25 cellular contexts compared by ENCODE assay signal in the genomic region with DNA sequence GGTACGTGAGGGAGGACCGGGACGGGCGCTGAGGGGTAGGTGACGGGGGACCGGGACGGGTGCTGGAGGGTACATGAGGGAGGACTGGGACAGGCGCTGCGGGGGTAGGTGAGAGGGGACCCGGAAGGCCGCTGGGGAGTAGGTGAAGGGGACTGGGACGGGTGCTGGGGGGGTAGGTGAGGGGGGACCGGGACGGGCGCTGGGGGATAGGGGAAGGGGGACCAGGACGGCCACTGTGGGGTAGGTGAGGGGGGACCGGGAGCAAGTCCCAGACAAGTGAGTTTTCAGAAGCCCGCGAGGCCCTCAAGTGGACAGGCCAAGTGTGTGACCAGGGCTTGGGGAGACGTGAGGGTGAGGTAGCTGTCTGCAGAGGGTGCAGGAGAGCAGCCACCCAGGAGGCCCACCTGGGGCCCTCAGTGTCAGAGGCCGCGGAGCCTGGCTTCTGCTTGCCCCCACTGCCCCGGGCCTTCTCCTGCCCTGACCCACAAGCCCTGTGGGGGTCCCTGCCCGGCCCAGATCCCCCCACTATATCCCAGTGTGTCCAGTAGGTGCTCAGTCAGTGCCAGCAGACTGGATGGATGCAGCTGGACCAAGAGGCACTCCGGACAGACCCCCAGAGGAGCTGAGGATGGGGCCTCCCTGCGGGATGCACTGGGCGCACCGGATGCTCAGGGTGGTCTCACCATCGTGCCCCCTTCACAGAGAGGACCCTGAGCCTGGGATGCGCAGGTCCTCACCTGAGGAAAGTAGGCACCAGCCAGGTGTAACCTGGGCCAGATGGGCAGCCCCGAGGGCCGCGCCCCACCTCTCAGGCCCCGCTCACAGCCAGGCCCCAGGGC. TPM values are rescaled to one million over a fixed set of nuclear protein-coding genes. Genes with fewer than 3 reads are reported as not detected.
A peak's percentile ranks its signal among the peaks of the same experiment; 100 is the strongest.
DNase-seq lines count a peak whose midpoint lies in the region; ATAC-seq, FAIRE-seq and TF ChIP-seq lines count a peak whose summit lies in the region.
"Had no signal": no experiment of that assay in that cellular context is flagged by ENCODE, and none has a peak within 500 bp of the region (broad histone marks: within the 10 kb centered on the region; RNA-seq: fewer than 3 reads in every experiment).

No MANE protein-coding gene starts in this region.

- no peak overlapping the region for H3K9ac ChIP-seq in kidney (ENCODE audit: low read length in 2 of 2)
- no peak overlapping the region for H3K9ac ChIP-seq in PC-3 (ENCODE audit: low read length)

- H3K4me2 ChIP-seq in PC-3 (ENCODE audit: low read length): no peak overlapping the region

- BruUV-seq in PC-3 (replicated peaks; lab: Mats Ljungman, UMichigan): no TSS peak

- H3K4me1 ChIP-seq in RWPE2 (ENCODE audit: insufficient read depth, poor library complexity, severe bottlenecking) (no peaks in the 10 kb centered on the region), kidney (ENCODE audit: control insufficient read depth in 1 of 2, insufficient read depth in 1 of 2, low read depth in 1 of 2, low read length in 2 of 2) (no peaks in the 10 kb centered on the region), PC-3 (ENCODE audit: insufficient read depth, low read length) (no peaks in the 10 kb centered on the region)

- no peaks in the 10 kb centered on the region for H3K9me3 ChIP-seq in RWPE2 (ENCODE audit: severe bottlenecking)
- H3K9me3 ChIP-seq in kidney (ENCODE audit: control insufficient read depth in 1 of 2, low read length in 2 of 2): no peaks in the 10 kb centered on the region
- no peaks in the 10 kb centered on the region for H3K9me3 ChIP-seq in PC-3 (ENCODE audit: low read length)
- H3K9me3 ChIP-seq: ovary had no signal

- no peak overlapping the region for H2AFZ ChIP-seq in PC-3 (ENCODE audit: low read length)

- no peaks in the 10 kb centered on the region for H3K36me3 Mint-ChIP-seq in stimulated activated memory B cell treated with anti-CD40 and anti-IgM and Interleukin-4, amounts not matched to agents 10 μg/mL and 1 μg/mL and 100 μg/mL, for 72 hours

- FAIRE-seq in kidney (lab: Jason Lieb, UNC): no peak
- FAIRE-seq: D721Med, GM12891 had no signal

- H3K4me1 Mint-ChIP-seq in stimulated activated memory B cell treated with anti-CD40 and anti-IgM and Interleukin-4, amounts not matched to agents 10 μg/mL and 1 μg/mL and 100 μg/mL, for 72 hours: no peaks in the 10 kb centered on the region

- H3K27me3 Mint-ChIP-seq in stimulated activated memory B cell treated with anti-CD40 and anti-IgM and Interleukin-4, amounts not matched to agents 10 μg/mL and 1 μg/mL and 100 μg/mL, for 72 hours: peaks cover 26% of the 10 kb centered on the region
- H3K27me3 Mint-ChIP-seq: central memory CD8-positive, alpha-beta T cell had no signal

- H3K27me3 ChIP-seq in RWPE2 (ENCODE audit: insufficient read depth, poor library complexity, severe bottlenecking) (no peaks in the 10 kb centered on the region), PC-3 (ENCODE audit: low read length) (no peaks in the 10 kb centered on the region)
- H3K27me3 ChIP-seq: BLaER1 treated with 17β-estradiol and CSF1 and Interleukin-3, amounts not matched to agents 10 nM and 100 nM; ovary had no signal

- ATAC-seq in RWPE2 (ENCODE audit: low read depth) (no peak), PC-3 (no peak)
- peak; percentile 46 for ATAC-seq in stimulated activated memory B cell treated with anti-CD40 and anti-IgM and Interleukin-4, amounts not matched to agents 10 μg/mL and 1 μg/mL and 100 μg/mL, for 72 hours
- ATAC-seq: WTC11 had no signal

- CTCF ChIA-PET in PC-3 (lab: Charles Lee): no interaction called here

- H3K9me2 ChIP-seq in PC-3 (replicated peaks; ENCODE audit: low read length): no peaks in the 10 kb centered on the region

- H3K27ac ChIP-seq in RWPE2 (ENCODE audit: poor library complexity, severe bottlenecking): no peak overlapping the region
- no peak overlapping the region for H3K27ac ChIP-seq in kidney (ENCODE audit: low read depth in 2 of 2, low read length in 2 of 2)
- H3K27ac ChIP-seq in PC-3 (ENCODE audit: low read length): no peak overlapping the region
- H3K27ac ChIP-seq: BLaER1 treated with 17β-estradiol and CSF1 and Interleukin-3, amounts not matched to agents 10 nM and 100 nM; ovary had no signal

- H3F3A ChIP-seq in PC-3 (ENCODE audit: low read length, unreplicated experiment): no peaks in the 10 kb centered on the region

- intact Hi-C loops in kidney (cut with DNase I) (no loop called here), PC-3 (cut with micrococcal nuclease) (no loop called here)

- H3K4me3 Mint-ChIP-seq in stimulated activated memory B cell treated with anti-CD40 and anti-IgM and Interleukin-4, amounts not matched to agents 10 μg/mL and 1 μg/mL and 100 μg/mL, for 72 hours: no peak overlapping the region
- H3K4me3 Mint-ChIP-seq: WTC11 had no signal

- DNase-seq in activated gamma-delta T cell treated with Interleukin-2 at 50 U/mL for 16 hours (peak; percentile 2), activated gamma-delta T cell (lab: John Stamatoyannopoulos, UW) (no peak), RWPE2 (ENCODE audit: low spot score) (peak; percentile 62), kidney (peak; percentile 73), PC-3 (no peak), DMS79 treated with DMSO at 0.1 percent for 48 hours (lab: John Stamatoyannopoulos, UW) (no peak), HCEC 1CT (no peak)
- DNase-seq: activated naive CD4-positive, alpha-beta T cell; effector CD4-positive, alpha-beta T cell; GF-D8; IMR-90; NCI-H1436; NCI-H2171 had no signal

- TF ChIP-seq CTCF in RWPE2 (IDR thresholded peaks at IDR 0.05; ENCODE audit: poor library complexity, severe bottlenecking): no peak
- TF ChIP-seq CTCF in kidney (IDR thresholded peaks at IDR 0.05; ENCODE audit: borderline replicate concordance, extremely low read depth, insufficient read depth): no peak
- no peak for TF ChIP-seq CTCF in PC-3 (conservative IDR thresholded peaks at IDR 0.05; ENCODE audit: low read depth, low read length)

- H4K20me1 ChIP-seq in PC-3 (ENCODE audit: low read length): no peaks in the 10 kb centered on the region

- no peak overlapping the region for H3K27ac Mint-ChIP-seq in stimulated activated memory B cell treated with anti-CD40 and anti-IgM and Interleukin-4, amounts not matched to agents 10 μg/mL and 1 μg/mL and 100 μg/mL, for 72 hours
- H3K27ac Mint-ChIP-seq: WTC11 had no signal

- H3K36me3 ChIP-seq in RWPE2 (ENCODE audit: low read depth) (no peaks in the 10 kb centered on the region), kidney (ENCODE audit: control insufficient read depth in 1 of 2, insufficient read depth in 2 of 2, low read length in 2 of 2) (no peaks in the 10 kb centered on the region), PC-3 (ENCODE audit: low read depth, low read length) (no peaks in the 10 kb centered on the region)
- H3K36me3 ChIP-seq: BLaER1 treated with 17β-estradiol and CSF1 and Interleukin-3, amounts not matched to agents 10 nM and 100 nM; ovary had no signal

- H3K4me3 ChIP-seq in RWPE2 (ENCODE audit: severe bottlenecking): no peak overlapping the region
- H3K4me3 ChIP-seq in kidney (ENCODE audit: low read length in 2 of 2): no peak overlapping the region
- H3K4me3 ChIP-seq in PC-3 (ENCODE audit: low read length): no peak overlapping the region
- H3K4me3 ChIP-seq: BLaER1 treated with 17β-estradiol and CSF1 and Interleukin-3, amounts not matched to agents 10 nM and 100 nM; ovary had no signal

- peaks cover 5% of the 10 kb centered on the region for H3K9me3 Mint-ChIP-seq in stimulated activated memory B cell treated with anti-CD40 and anti-IgM and Interleukin-4, amounts not matched to agents 10 μg/mL and 1 μg/mL and 100 μg/mL, for 72 hours
- H3K9me3 Mint-ChIP-seq: central memory CD8-positive, alpha-beta T cell had no signal

- no peaks in the 10 kb centered on the region for H3K79me2 ChIP-seq in PC-3 (ENCODE audit: low read length)

- POLR2A ChIA-PET in PC-3 (lab: Charles Lee; ENCODE audit: unreplicated experiment): no interaction called here

RNA-seq across cellular contexts. Expression of a gene that starts 44.2 kb away (rescaled TPM):
- total RNA-seq in kidney (not detected), PC-3 (2014; rRNA removed) (8.3 and 11.2 TPM in 2 replicates)
- polyA plus RNA-seq in kidney (ENCODE audit: insufficient read depth, low read depth, low replicate concordance): not detected
- total RNA-seq: IMR-90; liver; OCI-LY7; T-helper 2 cell treated with Interferon-gamma antibody and Interleukin-4, amounts not matched to agents 100 ng/mL and 5 ng/mL, for 36 hours; WTC11 had no signal

RNA-seq across cellular contexts. Expression of a gene that starts 54.6 kb away (rescaled TPM):
- total RNA-seq in kidney (5.0 TPM), PC-3 (2014; rRNA removed) (0.58 and 1.1 TPM in 2 replicates)
- polyA plus RNA-seq in kidney (ENCODE audit: insufficient read depth, low read depth, low replicate concordance): 1.2 TPM
- total RNA-seq: glomerular endothelial cell, IMR-90, MCF 10A, OCI-LY7 had no signal
- polyA plus RNA-seq: IMR-90 had no signal

RNA-seq across cellular contexts. Expression of a gene that starts 54.8 kb away (rescaled TPM):
- total RNA-seq in kidney (not detected), PC-3 (2014; rRNA removed) (not detected in 2 replicates)
- not detected for polyA plus RNA-seq in kidney (ENCODE audit: insufficient read depth, low read depth, low replicate concordance)
- total RNA-seq: glomerular endothelial cell; IMR-90; MCF 10A; OCI-LY7; T-helper 2 cell treated with Interferon-gamma antibody and Interleukin-4, amounts not matched to agents 100 ng/mL and 5 ng/mL, for 36 hours; WTC11 had no signal
- polyA plus RNA-seq: IMR-90, ovary had no signal

Comparison
In these comparisons a context has a peak if more than half of its experiments do, and no peak if none do; other contexts are left out.
1. DNase-seq: peak in activated gamma-delta T cell treated with Interleukin-2 at 50 U/mL for 16 hours (single experiment), RWPE2 (single experiment) and kidney (single experiment); none in activated gamma-delta T cell (single experiment), PC-3 (single experiment), DMS79 treated with DMSO at 0.1 percent for 48 hours (single experiment) and HCEC 1CT (single experiment).